Comparison of ENCODE assay signal across 1 cellular context in genomic region chr3:126990024-126990700, GRCh38.
TF ChIP-seq lines count a peak whose summit lies in the region.

No MANE protein-coding gene starts in this region.

TF ChIP-seq in HepG2, 621 proteins besides CTCF, POLR2A, EP300 and RAD21 (continued from another document):
- TF ChIP-seq ARID3A (IDR thresholded peaks at IDR 0.05; ENCODE audit: low read depth, low read length) (no peak), ZMYM3 (CRISPR knock-in tag; IDR thresholded peaks at IDR 0.05) (peak; percentile 42; the same call in 1 of the 2 replicates), IKZF1 (IDR thresholded peaks at IDR 0.05) (no peak), MBNL3 (CRISPR knock-in tag; conservative IDR thresholded peaks at IDR 0.05) (no peak), ZBTB44 (CRISPR knock-in tag; IDR thresholded peaks at IDR 0.05) (no peak), ZNF280B (CRISPR knock-in tag; IDR thresholded peaks at IDR 0.05; ENCODE audit: borderline replicate concordance) (no peak), YEATS2 (CRISPR knock-in tag; IDR thresholded peaks at IDR 0.05; ENCODE audit: borderline replicate concordance) (no peak), ZNF577 (CRISPR knock-in tag; IDR thresholded peaks at IDR 0.05; ENCODE audit: borderline replicate concordance, low read depth) (no peak)
